8 cellular contexts compared by ENCODE assay signal in the genomic region with DNA sequence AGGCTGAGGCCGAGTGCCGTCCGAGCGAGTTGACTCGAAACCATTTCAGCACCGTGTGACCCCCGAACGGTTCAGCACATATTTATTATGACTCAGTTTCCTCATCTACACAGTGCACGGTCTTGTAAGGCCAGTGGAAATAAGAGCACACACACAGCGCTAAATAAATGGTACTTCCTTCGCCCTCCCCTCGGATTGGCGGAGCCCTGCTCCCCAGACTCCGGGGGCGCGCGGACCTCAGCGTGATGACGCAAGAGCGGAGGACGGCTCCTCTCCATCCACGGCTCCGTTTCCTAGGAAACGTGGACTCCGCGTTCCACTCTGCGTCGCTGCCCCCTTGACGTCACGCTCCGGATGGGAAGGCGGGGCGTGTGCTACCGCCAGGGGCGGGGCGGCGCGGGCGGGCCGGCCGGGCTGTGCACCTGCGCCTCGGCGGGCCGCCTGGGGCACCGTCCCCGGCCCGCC.
A peak's percentile ranks its signal among the peaks of the same experiment; 100 is the strongest.
DNase-seq lines count a peak whose midpoint lies in the region; ATAC-seq and TF ChIP-seq lines count a peak whose summit lies in the region.

A gene with protein sequence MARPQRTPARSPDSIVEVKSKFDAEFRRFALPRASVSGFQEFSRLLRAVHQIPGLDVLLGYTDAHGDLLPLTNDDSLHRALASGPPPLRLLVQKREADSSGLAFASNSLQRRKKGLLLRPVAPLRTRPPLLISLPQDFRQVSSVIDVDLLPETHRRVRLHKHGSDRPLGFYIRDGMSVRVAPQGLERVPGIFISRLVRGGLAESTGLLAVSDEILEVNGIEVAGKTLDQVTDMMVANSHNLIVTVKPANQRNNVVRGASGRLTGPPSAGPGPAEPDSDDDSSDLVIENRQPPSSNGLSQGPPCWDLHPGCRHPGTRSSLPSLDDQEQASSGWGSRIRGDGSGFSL (plus strand): TSS at position 397 of the 465 bp plus-strand sequence. CDS start 79 bp downstream, outside the sequence.

- peak within 1 kb of the TSS; percentile 86 for H3K4me3 ChIP-seq in choroid plexus epithelial cell (ENCODE audit: low read depth, low read length)

- DNase-seq in AG20443 (ENCODE audit: low spot score) (peak; percentile 99), GM19240 (ENCODE audit: insufficient read length, low spot score) (peak; percentile 100), NCI-H524 (lab: John Stamatoyannopoulos, UW) (peak; percentile 97 to 99), choroid plexus epithelial cell (ENCODE audit: low read depth) (peak; percentile 97), kidney tubule cell (ENCODE audit: low spot score) (peak; percentile 97)
- peak; percentile 93 to 96 for DNase-seq in activated CD4-positive, alpha-beta T cell treated with anti-CD3 and anti-CD28 coated beads for 4 hours
- DNase-seq in stimulated activated CD4-positive, alpha-beta T cell treated with anti-CD3 and anti-CD28 coated beads, Interleukin-1b, Interleukin-23, amount 100 ng/mL, for 1 hour (ENCODE audit: low read depth in 2 of 2): peak; percentile 77 to 89

- no peak for TF ChIP-seq CTCF in choroid plexus epithelial cell (conservative IDR thresholded peaks at IDR 0.05; ENCODE audit: low read depth, low read length)

- peak; percentile 56 for ATAC-seq in HG03457 (IDR thresholded peaks at IDR 0.05; ENCODE audit: unreplicated experiment)

Comparison
In these comparisons a context has a peak if more than half of its experiments do, and no peak if none do; other contexts are left out.
1. Peak in every context shown above with its lines: DNase-seq, ATAC-seq and H3K4me3 ChIP-seq.